In genomic region chr17:38729368-38729885, GRCh38 we compare ENCODE assay signal across 8 cellular contexts. TPM values are rescaled to one million over a fixed set of nuclear protein-coding genes. Genes with fewer than 3 reads are reported as not detected.
DNase-seq lines count a peak whose midpoint lies in the region; ATAC-seq, FAIRE-seq and TF ChIP-seq lines count a peak whose summit lies in the region.

No MANE protein-coding gene starts in this region.

- FAIRE-seq in H1 (lab: Jason Lieb, UNC): no peak

- peak overlapping the region; percentile 83; the same call in 1 of the 2 replicates for H3K18ac ChIP-seq in H1 (ENCODE audit: extremely low read depth, low read length)

- peak overlapping the region; percentile 73 to 82 (median 81) for H3K4me3 Mint-ChIP-seq in CD4-positive, CD25-positive, alpha-beta regulatory T cell

- H4K20me1 ChIP-seq in OCI-LY3 (ENCODE audit: insufficient read depth, low read length) (no peaks in the 10 kb centered on the region), H1 (replicated peaks in 1 of 2; ENCODE audit: control insufficient read depth in 1 of 2, insufficient read depth in 2 of 2, low read length in 2 of 2) (peaks cover 4 to 21% of the 10 kb centered on the region in 2 experiments)

- peak overlapping the region; percentile 92 for H4K8ac ChIP-seq in H1 (ENCODE audit: extremely low read depth, insufficient read depth, low read length)

- no peaks in the 10 kb centered on the region for H3K27me3 Mint-ChIP-seq in CD4-positive, CD25-positive, alpha-beta regulatory T cell

- no peak overlapping the region for H3K56ac ChIP-seq in H1 (replicated peaks; ENCODE audit: insufficient read length, low read depth, low read length)

- no peak overlapping the region for H2BK120ac ChIP-seq in H1 (replicated peaks; ENCODE audit: low read depth, low read length)

- 42% methylated on average over 14 of the region's 14 CpGs; no CpG with 5 or more reads in 1 of the 2 experiments for WGBS in H1 (ENCODE audit: extremely low coverage in 1 of 2, insufficient coverage in 1 of 2, insufficient read length in 1 of 2, insufficient replicate concordance in 2 of 2, low coverage in 1 of 2, low lambda C conversion rate in 2 of 2, missing lambda C conversion rate in 1 of 2), 2 experiments

- in situ Hi-C loops in GM13976 (cut with MboI; ENCODE audit: low sequenced_read_pairs, unreplicated experiment): no loop called here

- no peak overlapping the region for H4K5ac ChIP-seq in H1 (ENCODE audit: insufficient read length, low read depth, low read length)

- peak overlapping the region; percentile 75 for H3K27ac ChIP-seq in CD4-positive, CD25-positive, alpha-beta regulatory T cell (ENCODE audit: insufficient read depth, low read length, poor library complexity, severe bottlenecking)
- 0 out of 2 replicates have a peak overlapping the region, but pooled peaks have one; percentile 32 for H3K27ac ChIP-seq in OCI-LY3 (ENCODE audit: low read length)
- H3K27ac ChIP-seq in H1 (ENCODE audit: low read depth, low read length): no peak overlapping the region
- H3K27ac ChIP-seq in neutrophil: peak overlapping the region; percentile 91

- H2AK5ac ChIP-seq in H1 (ENCODE audit: low read depth, low read length): no peak overlapping the region

- no peak for TF ChIP-seq POLR2A in H1 (IDR thresholded peaks at IDR 0.05; ENCODE audit: control extremely low read depth in 1 of 2, low read depth in 2 of 2, low read length in 2 of 2)

- CTCF ChIA-PET in H1 (lab: Charles Lee; ENCODE audit: partially characterized antibody): interaction anchor here (0.9 to 2.0 kb wide), 14 partner anchors 11 to 149 kb away, joined by 3 to 14 read pairs (median 4); no protein-coding TSS in a partner anchor

- TF ChIP-seq RAD21 in H1 (IDR thresholded peaks at IDR 0.05 in 1 of 2, conservative IDR thresholded peaks at IDR 0.05 in 1 of 2; ENCODE audit: low read depth in 2 of 2, low read length in 2 of 2): no peak

- no peak for TF ChIP-seq EP300 in H1 (IDR thresholded peaks at IDR 0.05; ENCODE audit: borderline replicate concordance in 1 of 2, low read depth in 2 of 2, low read length in 2 of 2)

- peak overlapping the region; percentile 31 to 94 (median 89) for H3K27ac Mint-ChIP-seq in CD4-positive, CD25-positive, alpha-beta regulatory T cell

- H3K9ac ChIP-seq in OCI-LY3 (ENCODE audit: low read length) (peak overlapping the region; percentile 73), H1 (replicated peaks in 1 of 4; ENCODE audit: extremely low read depth in 1 of 4, low read depth in 3 of 4, low read length in 3 of 4) (peak overlapping the region in 1 of 4 experiments; percentile 66; a peak in 3 of 7 replicates)

- H3K4me2 ChIP-seq in OCI-LY3 (ENCODE audit: low read length) (peak overlapping the region; percentile 95), H1 (ENCODE audit: insufficient read depth in 1 of 2, low read depth in 2 of 2, low read length in 2 of 2) (peak overlapping the region; percentile 88 to 94)

- peaks cover 57% of the 10 kb centered on the region for H3K4me1 ChIP-seq in CD4-positive, CD25-positive, alpha-beta regulatory T cell (ENCODE audit: control insufficient read depth, insufficient read depth, low read length, poor library complexity, severe bottlenecking)
- H3K4me1 ChIP-seq in OCI-LY3 (ENCODE audit: low read length) (peaks cover 24% of the 10 kb centered on the region), H1 (replicated peaks in 1 of 4; ENCODE audit: control insufficient read depth in 3 of 4, insufficient read depth in 4 of 4, low read length in 3 of 4) (peaks cover 0 to 10% (median 5%) of the 10 kb centered on the region in 4 experiments; a peak in 5 of 7 replicates), neutrophil (ENCODE audit: control insufficient read depth in 1 of 2, insufficient read depth in 1 of 2, low read depth in 1 of 2, low read length in 1 of 2) (peaks cover 36 to 39% of the 10 kb centered on the region in 2 experiments)

- peaks cover 0 to 1% (median 0%) of the 10 kb centered on the region in 7 donors for H3K9me3 Mint-ChIP-seq in CD4-positive, CD25-positive, alpha-beta regulatory T cell

- H3K14ac ChIP-seq in H1 (ENCODE audit: insufficient read length): no peak overlapping the region

- TF ChIP-seq CTCF in OCI-LY3 (IDR thresholded peaks at IDR 0.05; ENCODE audit: low read depth, low read length): no peak
- TF ChIP-seq CTCF in H1 (IDR thresholded peaks at IDR 0.05; ENCODE audit: control extremely low read depth in 1 of 3, insufficient read depth in 1 of 3, low read depth in 1 of 3, low read length in 3 of 3): no peak
- TF ChIP-seq CTCF in neutrophil (IDR thresholded peaks at IDR 0.05): no peak
- no peak for TF ChIP-seq CTCF in GM13976 (IDR thresholded peaks at IDR 0.05; ENCODE audit: borderline replicate concordance, control extremely low read depth, extremely low read depth, insufficient read depth, missing control alignments)

- H3K36me3 Mint-ChIP-seq in CD4-positive, CD25-positive, alpha-beta regulatory T cell: no peaks in the 10 kb centered on the region

- H3K9me3 ChIP-seq in CD4-positive, CD25-positive, alpha-beta regulatory T cell (ENCODE audit: control insufficient read depth in 2 of 2, low read length in 2 of 2): no peaks in the 10 kb centered on the region
- H3K9me3 ChIP-seq in OCI-LY3 (ENCODE audit: insufficient read depth, low read length) (no peaks in the 10 kb centered on the region), H1 (ENCODE audit: insufficient read depth in 2 of 2, low read depth in 1 of 2, low read length in 1 of 2) (no peaks in the 10 kb centered on the region), neutrophil (no peaks in the 10 kb centered on the region)

- peaks cover 9% of the 10 kb centered on the region; the same call in 1 of the 2 replicates for H3K23me2 ChIP-seq in H1 (ENCODE audit: low read depth, low read length)

- ATAC-seq in CD4-positive, CD25-positive, alpha-beta regulatory T cell (ENCODE audit: low read depth in 2 of 2): no peak

- H2AFZ ChIP-seq in OCI-LY3 (ENCODE audit: low read depth, low read length): peak overlapping the region; percentile 53; the same call in 1 of the 2 replicates
- no peak overlapping the region for H2AFZ ChIP-seq in H1 (ENCODE audit: low read length)

- H4K91ac ChIP-seq in H1 (replicated peaks; ENCODE audit: insufficient read length, low read length): peak overlapping the region; percentile 77

- H3K27me3 ChIP-seq in CD4-positive, CD25-positive, alpha-beta regulatory T cell (ENCODE audit: control insufficient read depth, insufficient read depth, low read length): no peaks in the 10 kb centered on the region
- H3K27me3 ChIP-seq in OCI-LY3 (ENCODE audit: low read depth, low read length): no peaks in the 10 kb centered on the region
- H3K27me3 ChIP-seq in H1 (replicated peaks in 1 of 4; ENCODE audit: control insufficient read depth in 3 of 4, extremely low read depth in 1 of 4, insufficient read depth in 3 of 4, low read length in 3 of 4): peaks cover 0 to 17% (median 7%) of the 10 kb centered on the region in 4 experiments; a peak in 3 of 7 replicates
- no peaks in the 10 kb centered on the region for H3K27me3 ChIP-seq in neutrophil

- H3K79me2 ChIP-seq in OCI-LY3 (ENCODE audit: low read length) (peaks cover 11% of the 10 kb centered on the region; the same call in 1 of the 2 replicates), H1 (ENCODE audit: control insufficient read depth in 1 of 2, insufficient read depth in 2 of 2, low read length in 2 of 2) (no peaks in the 10 kb centered on the region)

- no peaks in the 10 kb centered on the region for H3K79me1 ChIP-seq in H1 (ENCODE audit: low read depth, low read length)

- H2BK15ac ChIP-seq in H1 (ENCODE audit: low read length): peak overlapping the region; percentile 81; the same call in 1 of the 2 replicates

- POLR2A ChIA-PET in H1 (lab: Charles Lee; ENCODE audit: partially characterized antibody): interaction anchor here (0.8 to 7.0 kb wide), 5 partner anchors 10 to 20 kb away, joined by 3 to 40 read pairs (median 10); no protein-coding TSS in a partner anchor

- H3K36me3 ChIP-seq in CD4-positive, CD25-positive, alpha-beta regulatory T cell (ENCODE audit: control insufficient read depth, insufficient read depth, low read length): peaks cover 5% of the 10 kb centered on the region
- peaks cover under 1% of the 10 kb centered on the region for H3K36me3 ChIP-seq in OCI-LY3 (replicated peaks; ENCODE audit: low read depth, low read length)
- H3K36me3 ChIP-seq in H1 (ENCODE audit: control insufficient read depth in 2 of 4, insufficient read depth in 4 of 4, low read length in 3 of 4): peaks cover 0 to 3% (median 0%) of the 10 kb centered on the region in 4 experiments; a peak in 2 of 8 replicates
- peaks cover 10% of the 10 kb centered on the region for H3K36me3 ChIP-seq in neutrophil

- H3K4me1 Mint-ChIP-seq in CD4-positive, CD25-positive, alpha-beta regulatory T cell: peaks cover 0 to 88% (median 48%) of the 10 kb centered on the region in 4 donors

- peak overlapping the region; percentile 54 for H3K4me3 ChIP-seq in CD4-positive, CD25-positive, alpha-beta regulatory T cell (ENCODE audit: low read depth, low read length)
- peak overlapping the region; percentile 85 for H3K4me3 ChIP-seq in OCI-LY3 (ENCODE audit: low read length)
- H3K4me3 ChIP-seq in H1 (ENCODE audit: extremely low read depth in 1 of 4, insufficient read depth in 2 of 4, low read depth in 3 of 4, low read length in 4 of 4): peak overlapping the region; percentile 48 to 72 (median 63)
- H3K4me3 ChIP-seq in neutrophil (ENCODE audit: low read depth in 1 of 2, low read length in 1 of 2): peak overlapping the region; percentile 71 to 72

- peak overlapping the region; percentile 75; the same call in 1 of the 2 replicates for H2BK12ac ChIP-seq in H1 (ENCODE audit: low read depth, low read length)

- H3K4ac ChIP-seq in H1 (replicated peaks; ENCODE audit: insufficient read length, low read depth, low read length): no peak overlapping the region

- H3K23ac ChIP-seq in H1 (ENCODE audit: insufficient read length): no peak overlapping the region

- H2BK20ac ChIP-seq in H1 (ENCODE audit: low read length): no peak overlapping the region

- H2BK5ac ChIP-seq in H1 (ENCODE audit: low read depth, low read length): no peak overlapping the region; the same call in 1 of the 2 replicates

- DNase-seq in CD4-positive, CD25-positive, alpha-beta regulatory T cell: no peak
- DNase-seq in H1 (ENCODE audit: low read depth in 1 of 2, low spot score in 2 of 2): no peak
- no peak for DNase-seq in stimulated activated naive CD4-positive, alpha-beta T cell treated with Interleukin-2 at 50 U/mL for 16 hours (lab: John Stamatoyannopoulos, UW)
- DNase-seq in GM13976 (ENCODE audit: low spot score): no peak
- no peak for DNase-seq in ecto neural progenitor cell (ENCODE audit: low spot score)
- no peak for DNase-seq in DMS53 treated with DMSO at 0.1 percent for 48 hours (lab: John Stamatoyannopoulos, UW; ENCODE audit: unreplicated experiment)

RNA-seq across cellular contexts. Expression of gene CISD3, which starts 0.7 kb away (rescaled TPM):
- total RNA-seq in CD4-positive, CD25-positive, alpha-beta regulatory T cell: 8.7 TPM
- polyA plus RNA-seq in CD4-positive, CD25-positive, alpha-beta regulatory T cell: 10 to 100 TPM; 31.7 to 62.6 (median 40.6) TPM
- total RNA-seq in H1 (2021; fragmentation: NEBNext Ultra II Directional; extraction: Animal tissue kit (Norgen Biotek cat#: 25700)): 11.1 and 11.6 TPM in 2 replicates
- 8.4 and 9.4 TPM in 2 replicates for polyA plus RNA-seq in H1 (2011; rRNA removed)
- 6.7 TPM for polyA plus RNA-seq in H1 (2011; cell fraction: cytosol; rRNA removed)
- polyA plus RNA-seq in H1 (2011; cell fraction: nucleus; rRNA removed): 7.1 TPM
- 7.7 to 15.0 TPM (median 9.7 TPM) in 4 replicates for polyA plus RNA-seq in H1 (2012, experiment 1 of 2)
- polyA plus RNA-seq in H1 (2012, experiment 2 of 2): 8.8 TPM
- 7.5 TPM for polyA plus RNA-seq in H1 (2013, experiment 1 of 2)
- 8.1 TPM for polyA plus RNA-seq in H1 (2013, experiment 2 of 2)
- 1.8 and 3.9 TPM in 2 replicates for polyA minus RNA-seq in H1 (2011; rRNA and poly(A)+ RNA removed)
- polyA minus RNA-seq in H1 (2011; cell fraction: cytosol; rRNA and poly(A)+ RNA removed): 5.7 TPM
- 6.7 TPM for polyA minus RNA-seq in H1 (2011; cell fraction: nucleus; rRNA and poly(A)+ RNA removed)

RNA-seq across cellular contexts. Expression of gene PCGF2, which starts 18.7 kb away (rescaled TPM):
- 0.25 TPM for total RNA-seq in CD4-positive, CD25-positive, alpha-beta regulatory T cell
- not detected for polyA plus RNA-seq in CD4-positive, CD25-positive, alpha-beta regulatory T cell
- 86.1 and 93.3 TPM in 2 replicates for total RNA-seq in H1 (2021; fragmentation: NEBNext Ultra II Directional; extraction: Animal tissue kit (Norgen Biotek cat#: 25700))
- 42.1 and 81.4 TPM in 2 replicates for polyA plus RNA-seq in H1 (2011; rRNA removed)
- polyA plus RNA-seq in H1 (2011; cell fraction: cytosol; rRNA removed): 29.9 TPM
- 84.7 TPM for polyA plus RNA-seq in H1 (2011; cell fraction: nucleus; rRNA removed)
- polyA plus RNA-seq in H1 (2012, experiment 1 of 2): 75.9 to 100 TPM (median 96.1 TPM) in 4 replicates
- 61.3 TPM for polyA plus RNA-seq in H1 (2012, experiment 2 of 2)
- 40.8 TPM for polyA plus RNA-seq in H1 (2013, experiment 1 of 2)
- polyA plus RNA-seq in H1 (2013, experiment 2 of 2): 42.2 TPM
- 13.2 and 28.0 TPM in 2 replicates for polyA minus RNA-seq in H1 (2011; rRNA and poly(A)+ RNA removed)
- 57.5 TPM for polyA minus RNA-seq in H1 (2011; cell fraction: cytosol; rRNA and poly(A)+ RNA removed)
- 21.4 TPM for polyA minus RNA-seq in H1 (2011; cell fraction: nucleus; rRNA and poly(A)+ RNA removed)

RNA-seq across cellular contexts. Expression of gene PSMB3, which starts 23.1 kb away (rescaled TPM):
- 107 TPM for total RNA-seq in CD4-positive, CD25-positive, alpha-beta regulatory T cell
- 100 to 1,000 TPM; 473 to 589 (median 509) TPM for polyA plus RNA-seq in CD4-positive, CD25-positive, alpha-beta regulatory T cell
- total RNA-seq in H1 (2021; fragmentation: NEBNext Ultra II Directional; extraction: Animal tissue kit (Norgen Biotek cat#: 25700)): 291 and 301 TPM in 2 replicates
- 866 and 914 TPM in 2 replicates for polyA plus RNA-seq in H1 (2011; rRNA removed)
- polyA plus RNA-seq in H1 (2011; cell fraction: cytosol; rRNA removed): 619 TPM
- polyA plus RNA-seq in H1 (2011; cell fraction: nucleus; rRNA removed): 473 TPM
- 334 to 383 TPM (median 362 TPM) in 4 replicates for polyA plus RNA-seq in H1 (2012, experiment 1 of 2)
- polyA plus RNA-seq in H1 (2012, experiment 2 of 2): 693 TPM
- 292 TPM for polyA plus RNA-seq in H1 (2013, experiment 1 of 2)
- 289 TPM for polyA plus RNA-seq in H1 (2013, experiment 2 of 2)
- polyA minus RNA-seq in H1 (2011; rRNA and poly(A)+ RNA removed): 275 and 292 TPM in 2 replicates
- 96.6 TPM for polyA minus RNA-seq in H1 (2011; cell fraction: cytosol; rRNA and poly(A)+ RNA removed)
- polyA minus RNA-seq in H1 (2011; cell fraction: nucleus; rRNA and poly(A)+ RNA removed): 86.6 TPM

RNA-seq across cellular contexts. Expression of gene MLLT6, which starts 24.4 kb away (rescaled TPM):
- 361 TPM for total RNA-seq in CD4-positive, CD25-positive, alpha-beta regulatory T cell
- 1 to 10 TPM; 5.2 to 6.8 (median 6.6) TPM for polyA plus RNA-seq in CD4-positive, CD25-positive, alpha-beta regulatory T cell
- total RNA-seq in H1 (2021; fragmentation: NEBNext Ultra II Directional; extraction: Animal tissue kit (Norgen Biotek cat#: 25700)): 7.7 and 8.0 TPM in 2 replicates
- polyA plus RNA-seq in H1 (2011; rRNA removed): 6.5 and 7.7 TPM in 2 replicates
- 9.3 TPM for polyA plus RNA-seq in H1 (2011; cell fraction: cytosol; rRNA removed)
- 57.8 TPM for polyA plus RNA-seq in H1 (2011; cell fraction: nucleus; rRNA removed)
- polyA plus RNA-seq in H1 (2012, experiment 1 of 2): 8.9 to 16.8 TPM (median 11.1 TPM) in 4 replicates
- polyA plus RNA-seq in H1 (2012, experiment 2 of 2): 5.1 TPM
- 3.0 TPM for polyA plus RNA-seq in H1 (2013, experiment 1 of 2)
- polyA plus RNA-seq in H1 (2013, experiment 2 of 2): 2.4 TPM
- 8.2 and 12.8 TPM in 2 replicates for polyA minus RNA-seq in H1 (2011; rRNA and poly(A)+ RNA removed)
- 6.0 TPM for polyA minus RNA-seq in H1 (2011; cell fraction: cytosol; rRNA and poly(A)+ RNA removed)
- 19.7 TPM for polyA minus RNA-seq in H1 (2011; cell fraction: nucleus; rRNA and poly(A)+ RNA removed)

RNA-seq across cellular contexts. Expression of gene EPOP, which starts 54.7 kb away (rescaled TPM):
- total RNA-seq in CD4-positive, CD25-positive, alpha-beta regulatory T cell: 0.59 TPM
- polyA plus RNA-seq in CD4-positive, CD25-positive, alpha-beta regulatory T cell: under 1 TPM in 1 of 4 donors, not detected in 3; 0.13 TPM
- total RNA-seq in H1 (2021; fragmentation: NEBNext Ultra II Directional; extraction: Animal tissue kit (Norgen Biotek cat#: 25700)): 3.3 and 4.0 TPM in 2 replicates
- polyA plus RNA-seq in H1 (2011; rRNA removed): 1.5 and 2.1 TPM in 2 replicates
- polyA plus RNA-seq in H1 (2011; cell fraction: cytosol; rRNA removed): 2.1 TPM
- polyA plus RNA-seq in H1 (2011; cell fraction: nucleus; rRNA removed): 2.2 TPM
- polyA plus RNA-seq in H1 (2012, experiment 1 of 2): 4.3 to 5.9 TPM (median 5.2 TPM) in 4 replicates
- polyA plus RNA-seq in H1 (2012, experiment 2 of 2): 5.1 TPM
- polyA plus RNA-seq in H1 (2013, experiment 1 of 2): 1.3 TPM
- 1.3 TPM for polyA plus RNA-seq in H1 (2013, experiment 2 of 2)
- polyA minus RNA-seq in H1 (2011; rRNA and poly(A)+ RNA removed): 0.78 and 1.5 TPM in 2 replicates
- 1.8 TPM for polyA minus RNA-seq in H1 (2011; cell fraction: cytosol; rRNA and poly(A)+ RNA removed)
- 2.2 TPM for polyA minus RNA-seq in H1 (2011; cell fraction: nucleus; rRNA and poly(A)+ RNA removed)

Comparison
In these comparisons a context has a peak if more than half of its experiments do, and no peak if none do; other contexts are left out.
1. RNA of gene PCGF2, which starts 18.7 kb away (total RNA-seq): 86.1 to 93.3 TPM in H1; 0.25 TPM in CD4-positive, CD25-positive, alpha-beta regulatory T cell (single experiment); every median in the first group is over 10 times any median in the second.
2. Peak in every context shown above with its lines, with median percentiles within 50 percentile points of each other: H3K4me3 ChIP-seq.